11 cellular contexts compared by ENCODE assay signal in the genomic region with DNA sequence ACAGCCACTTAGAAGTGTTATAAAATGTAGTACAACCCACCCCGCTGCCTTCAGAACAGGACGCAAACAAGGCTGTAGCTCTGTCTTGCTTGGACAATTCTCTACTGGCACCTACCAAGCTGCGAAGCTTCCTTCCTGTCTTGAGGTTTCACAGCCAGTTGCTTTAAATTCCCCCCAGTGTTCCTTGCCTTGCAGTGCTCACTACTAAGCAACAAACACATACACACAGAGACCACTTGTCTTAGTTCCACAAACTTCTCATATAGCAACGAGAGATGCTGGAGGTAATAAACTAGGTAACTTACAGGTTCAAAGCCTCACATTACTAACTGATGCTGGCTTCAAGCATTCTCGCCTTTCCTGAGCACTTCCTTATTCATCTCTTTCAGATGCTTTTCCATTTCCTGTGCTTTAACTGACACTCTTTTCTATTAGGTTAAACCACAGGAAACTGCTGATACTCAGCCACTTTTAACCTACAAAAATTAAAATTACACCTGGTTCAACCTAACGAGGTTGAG.
DNase-seq lines count a peak whose midpoint lies in the region; ATAC-seq and TF ChIP-seq lines count a peak whose summit lies in the region.
"Had no signal": no experiment of that assay in that cellular context is flagged by ENCODE, and none has a peak within 500 bp of the region (broad histone marks: within the 10 kb centered on the region; RNA-seq: fewer than 3 reads in every experiment).

No MANE protein-coding gene starts in this region.

- H3K36me3 ChIP-seq in SJCRH30, result no peaks in the 10 kb centered on the region

- no peak overlapping the region for H3K4me3 ChIP-seq in SJCRH30

- no peaks in the 10 kb centered on the region for H3K9me3 ChIP-seq in SJCRH30 (replicated peaks)

- peak; percentile 73 for ATAC-seq in HG02798 (IDR thresholded peaks at IDR 0.05; ENCODE audit: poor library complexity, unreplicated experiment)
- peak; percentile 97 for ATAC-seq in activated B cell treated with CpG ODN at 0.5 μM for 24 hours (ENCODE audit: low read depth)
- ATAC-seq: Panc1 had no signal

- CTCF ChIA-PET in activated B cell treated with CpG ODN at 0.5 μM for 24 hours (lab: Charles Lee), result no interaction called here

- POLR2A ChIA-PET in activated B cell treated with CpG ODN at 0.5 μM for 24 hours (lab: Charles Lee), result interaction anchor here (1.3 kb wide), 1 partner anchor 149 kb away, joined by 3 read pairs; no protein-coding TSS in a partner anchor

- peak; percentile 73 for DNase-seq in NK-92 treated with Interleukin-12 subunit alpha and Interleukin-12 subunit beta, amount 100 ng/mL, for 24 hours (lab: John Stamatoyannopoulos, UW)
- DNase-seq in NK-92 (lab: John Stamatoyannopoulos, UW; ENCODE audit: unreplicated experiment) (no peak), activated B cell treated with CpG ODN at 0.5 μM for 24 hours (peak; percentile 20), SJCRH30 (no peak), NCI-H2107 (lab: John Stamatoyannopoulos, UW) (no peak), cortex of kidney (lab: John Stamatoyannopoulos, UW) (no peak)
- DNase-seq in stimulated activated CD8-positive, alpha-beta memory T cell treated with anti-CD3 and anti-CD28 coated beads, Interleukin-4, amount 100 ng/mL, for 1 hour (ENCODE audit: low read depth in 2 of 2, low spot score in 1 of 2), result peak; percentile 7 to 21
- DNase-seq: foreskin melanocyte had no signal

- H3K4me1 ChIP-seq in SJCRH30, result no peaks in the 10 kb centered on the region

- peaks cover 41% of the 10 kb centered on the region for H3K4me1 Mint-ChIP-seq in activated B cell treated with CpG ODN at 0.5 μM for 24 hours

- peak overlapping the region; percentile 65 for H3K4me3 Mint-ChIP-seq in activated B cell treated with CpG ODN at 0.5 μM for 24 hours

- no peaks in the 10 kb centered on the region for H3K27me3 ChIP-seq in SJCRH30

- H3K36me3 Mint-ChIP-seq in activated B cell treated with CpG ODN at 0.5 μM for 24 hours (ENCODE audit: low read depth), result peaks cover 3% of the 10 kb centered on the region

- intact Hi-C loops in activated B cell treated with CpG ODN at 0.5 μM for 24 hours (cut with micrococcal nuclease), result loop anchor here (1.0 to 5.0 kb wide), 2 partner anchors 13 to 376 kb away; partner anchors contain the start of genes GPR137C and TXNDC16

- H3K27me3 Mint-ChIP-seq in activated B cell treated with CpG ODN at 0.5 μM for 24 hours, result no peaks in the 10 kb centered on the region

- no peak overlapping the region for H3K27ac ChIP-seq in SJCRH30
- H3K27ac ChIP-seq: 22Rv1 had no signal

- H3K9me3 Mint-ChIP-seq in activated B cell treated with CpG ODN at 0.5 μM for 24 hours, result peaks cover 11% of the 10 kb centered on the region

- no peak for TF ChIP-seq CTCF in activated B cell treated with CpG ODN at 0.5 μM for 24 hours (IDR thresholded peaks at IDR 0.05)

- H3K27ac Mint-ChIP-seq in activated B cell treated with CpG ODN at 0.5 μM for 24 hours, result peak overlapping the region; percentile 67

Comparison
In these comparisons a context has a peak if more than half of its experiments do, and no peak if none do; other contexts are left out.
1. DNase-seq: peak in NK-92 treated with Interleukin-12 subunit alpha and Interleukin-12 subunit beta, amount 100 ng/mL, for 24 hours (single experiment), activated B cell treated with CpG ODN at 0.5 μM for 24 hours (single experiment) and stimulated activated CD8-positive, alpha-beta memory T cell treated with anti-CD3 and anti-CD28 coated beads, Interleukin-4, amount 100 ng/mL, for 1 hour (2 of 2); none in NK-92 (single experiment), SJCRH30 (0 of 2), NCI-H2107 (single experiment) and cortex of kidney (single experiment).